In the genomic region with DNA sequence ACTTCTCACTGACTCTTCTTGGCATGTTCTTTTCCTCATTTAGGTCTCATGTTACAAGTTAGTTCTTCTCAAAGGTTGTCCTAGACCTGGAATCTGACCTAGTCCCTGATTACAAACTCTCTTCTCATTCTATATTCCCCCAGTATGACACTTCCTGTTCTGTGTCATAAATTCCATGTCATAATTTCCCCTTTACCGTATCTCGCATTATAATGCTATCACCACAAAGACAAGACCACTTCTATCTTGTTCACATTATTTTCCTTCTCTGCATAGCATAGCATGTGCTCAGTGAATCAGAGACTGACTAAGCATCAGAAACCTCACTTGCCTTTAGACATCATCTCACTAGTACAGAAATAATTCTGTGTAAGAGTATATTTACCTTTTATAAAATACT, we compare ENCODE assay signal across 1 cellular context.
TF ChIP-seq lines count a peak whose summit lies in the region.

No MANE protein-coding gene starts in this region.

TF ChIP-seq in HCT116, 20 proteins besides CTCF, POLR2A, EP300 and RAD21 (continued from another document):
- TF ChIP-seq, protein P1, sequence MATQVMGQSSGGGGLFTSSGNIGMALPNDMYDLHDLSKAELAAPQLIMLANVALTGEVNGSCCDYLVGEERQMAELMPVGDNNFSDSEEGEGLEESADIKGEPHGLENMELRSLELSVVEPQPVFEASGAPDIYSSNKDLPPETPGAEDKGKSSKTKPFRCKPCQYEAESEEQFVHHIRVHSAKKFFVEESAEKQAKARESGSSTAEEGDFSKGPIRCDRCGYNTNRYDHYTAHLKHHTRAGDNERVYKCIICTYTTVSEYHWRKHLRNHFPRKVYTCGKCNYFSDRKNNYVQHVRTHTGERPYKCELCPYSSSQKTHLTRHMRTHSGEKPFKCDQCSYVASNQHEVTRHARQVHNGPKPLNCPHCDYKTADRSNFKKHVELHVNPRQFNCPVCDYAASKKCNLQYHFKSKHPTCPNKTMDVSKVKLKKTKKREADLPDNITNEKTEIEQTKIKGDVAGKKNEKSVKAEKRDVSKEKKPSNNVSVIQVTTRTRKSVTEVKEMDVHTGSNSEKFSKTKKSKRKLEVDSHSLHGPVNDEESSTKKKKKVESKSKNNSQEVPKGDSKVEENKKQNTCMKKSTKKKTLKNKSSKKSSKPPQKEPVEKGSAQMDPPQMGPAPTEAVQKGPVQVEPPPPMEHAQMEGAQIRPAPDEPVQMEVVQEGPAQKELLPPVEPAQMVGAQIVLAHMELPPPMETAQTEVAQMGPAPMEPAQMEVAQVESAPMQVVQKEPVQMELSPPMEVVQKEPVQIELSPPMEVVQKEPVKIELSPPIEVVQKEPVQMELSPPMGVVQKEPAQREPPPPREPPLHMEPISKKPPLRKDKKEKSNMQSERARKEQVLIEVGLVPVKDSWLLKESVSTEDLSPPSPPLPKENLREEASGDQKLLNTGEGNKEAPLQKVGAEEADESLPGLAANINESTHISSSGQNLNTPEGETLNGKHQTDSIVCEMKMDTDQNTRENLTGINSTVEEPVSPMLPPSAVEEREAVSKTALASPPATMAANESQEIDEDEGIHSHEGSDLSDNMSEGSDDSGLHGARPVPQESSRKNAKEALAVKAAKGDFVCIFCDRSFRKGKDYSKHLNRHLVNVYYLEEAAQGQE (IDR thresholded peaks at IDR 0.05; ENCODE audit: low read depth), result no peak
- TF ChIP-seq ZNF274 (IDR thresholded peaks at IDR 0.05; ENCODE audit: low read depth, low read length) (no peak), SRF (IDR thresholded peaks at IDR 0.05; ENCODE audit: low read depth) (no peak), ATF3 (IDR thresholded peaks at IDR 0.05) (no peak), POLR2AphosphoS5 (IDR thresholded peaks at IDR 0.05; ENCODE audit: low read depth, low read length) (no peak), CBX3 (IDR thresholded peaks at IDR 0.05; ENCODE audit: low read depth) (no peak), SIN3A (IDR thresholded peaks at IDR 0.05; ENCODE audit: low read depth) (no peak)
- TF ChIP-seq, protein P2, sequence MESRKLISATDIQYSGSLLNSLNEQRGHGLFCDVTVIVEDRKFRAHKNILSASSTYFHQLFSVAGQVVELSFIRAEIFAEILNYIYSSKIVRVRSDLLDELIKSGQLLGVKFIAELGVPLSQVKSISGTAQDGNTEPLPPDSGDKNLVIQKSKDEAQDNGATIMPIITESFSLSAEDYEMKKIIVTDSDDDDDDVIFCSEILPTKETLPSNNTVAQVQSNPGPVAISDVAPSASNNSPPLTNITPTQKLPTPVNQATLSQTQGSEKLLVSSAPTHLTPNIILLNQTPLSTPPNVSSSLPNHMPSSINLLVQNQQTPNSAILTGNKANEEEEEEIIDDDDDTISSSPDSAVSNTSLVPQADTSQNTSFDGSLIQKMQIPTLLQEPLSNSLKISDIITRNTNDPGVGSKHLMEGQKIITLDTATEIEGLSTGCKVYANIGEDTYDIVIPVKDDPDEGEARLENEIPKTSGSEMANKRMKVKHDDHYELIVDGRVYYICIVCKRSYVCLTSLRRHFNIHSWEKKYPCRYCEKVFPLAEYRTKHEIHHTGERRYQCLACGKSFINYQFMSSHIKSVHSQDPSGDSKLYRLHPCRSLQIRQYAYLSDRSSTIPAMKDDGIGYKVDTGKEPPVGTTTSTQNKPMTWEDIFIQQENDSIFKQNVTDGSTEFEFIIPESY (IDR thresholded peaks at IDR 0.05; ENCODE audit: extremely low read depth, insufficient replicate concordance, low read length), result no peak
- TF ChIP-seq, protein P3, sequence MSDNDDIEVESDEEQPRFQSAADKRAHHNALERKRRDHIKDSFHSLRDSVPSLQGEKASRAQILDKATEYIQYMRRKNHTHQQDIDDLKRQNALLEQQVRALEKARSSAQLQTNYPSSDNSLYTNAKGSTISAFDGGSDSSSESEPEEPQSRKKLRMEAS (IDR thresholded peaks at IDR 0.05), result no peak
